1 cellular context compared by ENCODE assay signal in the genomic region with DNA sequence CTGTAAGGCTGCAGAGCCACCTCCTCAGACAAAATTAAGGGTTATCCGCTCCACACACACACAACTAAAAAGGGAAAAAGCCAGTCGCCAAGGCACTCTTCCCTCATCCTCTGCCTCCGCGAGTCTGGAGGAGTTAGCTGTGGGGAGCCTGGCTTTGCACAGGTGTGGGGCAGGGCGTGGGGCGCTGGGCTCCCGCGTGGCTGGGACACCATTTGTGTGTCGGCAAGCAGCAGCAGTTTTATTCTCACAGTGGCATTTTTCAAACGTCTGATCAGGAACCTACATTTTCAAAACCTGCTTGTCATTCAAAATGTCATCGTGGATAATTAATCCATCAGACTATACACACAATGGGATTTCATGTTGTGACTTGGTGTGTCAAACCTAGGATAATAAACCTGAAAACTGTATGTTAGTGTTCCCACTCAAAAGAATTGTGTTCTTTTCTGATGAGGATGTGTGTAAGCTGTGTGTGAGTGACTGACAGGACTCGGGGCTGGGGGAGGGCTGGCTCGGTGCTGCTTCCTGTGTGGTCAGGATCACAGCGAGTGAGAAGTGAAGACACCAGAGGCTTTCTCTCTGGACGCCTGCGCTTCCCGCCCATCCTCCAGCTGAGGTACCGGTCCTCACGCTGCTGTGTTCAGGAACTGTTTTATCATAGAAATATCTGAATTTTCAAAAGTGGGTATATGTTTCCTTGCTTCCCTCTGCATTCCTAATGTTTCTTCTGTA.
TF ChIP-seq lines count a peak whose summit lies in the region.

No MANE protein-coding gene starts in this region.

TF ChIP-seq in GM23338, 12 proteins besides CTCF, POLR2A, EP300 and RAD21 (continued from another document):
- TF ChIP-seq, protein P1, sequence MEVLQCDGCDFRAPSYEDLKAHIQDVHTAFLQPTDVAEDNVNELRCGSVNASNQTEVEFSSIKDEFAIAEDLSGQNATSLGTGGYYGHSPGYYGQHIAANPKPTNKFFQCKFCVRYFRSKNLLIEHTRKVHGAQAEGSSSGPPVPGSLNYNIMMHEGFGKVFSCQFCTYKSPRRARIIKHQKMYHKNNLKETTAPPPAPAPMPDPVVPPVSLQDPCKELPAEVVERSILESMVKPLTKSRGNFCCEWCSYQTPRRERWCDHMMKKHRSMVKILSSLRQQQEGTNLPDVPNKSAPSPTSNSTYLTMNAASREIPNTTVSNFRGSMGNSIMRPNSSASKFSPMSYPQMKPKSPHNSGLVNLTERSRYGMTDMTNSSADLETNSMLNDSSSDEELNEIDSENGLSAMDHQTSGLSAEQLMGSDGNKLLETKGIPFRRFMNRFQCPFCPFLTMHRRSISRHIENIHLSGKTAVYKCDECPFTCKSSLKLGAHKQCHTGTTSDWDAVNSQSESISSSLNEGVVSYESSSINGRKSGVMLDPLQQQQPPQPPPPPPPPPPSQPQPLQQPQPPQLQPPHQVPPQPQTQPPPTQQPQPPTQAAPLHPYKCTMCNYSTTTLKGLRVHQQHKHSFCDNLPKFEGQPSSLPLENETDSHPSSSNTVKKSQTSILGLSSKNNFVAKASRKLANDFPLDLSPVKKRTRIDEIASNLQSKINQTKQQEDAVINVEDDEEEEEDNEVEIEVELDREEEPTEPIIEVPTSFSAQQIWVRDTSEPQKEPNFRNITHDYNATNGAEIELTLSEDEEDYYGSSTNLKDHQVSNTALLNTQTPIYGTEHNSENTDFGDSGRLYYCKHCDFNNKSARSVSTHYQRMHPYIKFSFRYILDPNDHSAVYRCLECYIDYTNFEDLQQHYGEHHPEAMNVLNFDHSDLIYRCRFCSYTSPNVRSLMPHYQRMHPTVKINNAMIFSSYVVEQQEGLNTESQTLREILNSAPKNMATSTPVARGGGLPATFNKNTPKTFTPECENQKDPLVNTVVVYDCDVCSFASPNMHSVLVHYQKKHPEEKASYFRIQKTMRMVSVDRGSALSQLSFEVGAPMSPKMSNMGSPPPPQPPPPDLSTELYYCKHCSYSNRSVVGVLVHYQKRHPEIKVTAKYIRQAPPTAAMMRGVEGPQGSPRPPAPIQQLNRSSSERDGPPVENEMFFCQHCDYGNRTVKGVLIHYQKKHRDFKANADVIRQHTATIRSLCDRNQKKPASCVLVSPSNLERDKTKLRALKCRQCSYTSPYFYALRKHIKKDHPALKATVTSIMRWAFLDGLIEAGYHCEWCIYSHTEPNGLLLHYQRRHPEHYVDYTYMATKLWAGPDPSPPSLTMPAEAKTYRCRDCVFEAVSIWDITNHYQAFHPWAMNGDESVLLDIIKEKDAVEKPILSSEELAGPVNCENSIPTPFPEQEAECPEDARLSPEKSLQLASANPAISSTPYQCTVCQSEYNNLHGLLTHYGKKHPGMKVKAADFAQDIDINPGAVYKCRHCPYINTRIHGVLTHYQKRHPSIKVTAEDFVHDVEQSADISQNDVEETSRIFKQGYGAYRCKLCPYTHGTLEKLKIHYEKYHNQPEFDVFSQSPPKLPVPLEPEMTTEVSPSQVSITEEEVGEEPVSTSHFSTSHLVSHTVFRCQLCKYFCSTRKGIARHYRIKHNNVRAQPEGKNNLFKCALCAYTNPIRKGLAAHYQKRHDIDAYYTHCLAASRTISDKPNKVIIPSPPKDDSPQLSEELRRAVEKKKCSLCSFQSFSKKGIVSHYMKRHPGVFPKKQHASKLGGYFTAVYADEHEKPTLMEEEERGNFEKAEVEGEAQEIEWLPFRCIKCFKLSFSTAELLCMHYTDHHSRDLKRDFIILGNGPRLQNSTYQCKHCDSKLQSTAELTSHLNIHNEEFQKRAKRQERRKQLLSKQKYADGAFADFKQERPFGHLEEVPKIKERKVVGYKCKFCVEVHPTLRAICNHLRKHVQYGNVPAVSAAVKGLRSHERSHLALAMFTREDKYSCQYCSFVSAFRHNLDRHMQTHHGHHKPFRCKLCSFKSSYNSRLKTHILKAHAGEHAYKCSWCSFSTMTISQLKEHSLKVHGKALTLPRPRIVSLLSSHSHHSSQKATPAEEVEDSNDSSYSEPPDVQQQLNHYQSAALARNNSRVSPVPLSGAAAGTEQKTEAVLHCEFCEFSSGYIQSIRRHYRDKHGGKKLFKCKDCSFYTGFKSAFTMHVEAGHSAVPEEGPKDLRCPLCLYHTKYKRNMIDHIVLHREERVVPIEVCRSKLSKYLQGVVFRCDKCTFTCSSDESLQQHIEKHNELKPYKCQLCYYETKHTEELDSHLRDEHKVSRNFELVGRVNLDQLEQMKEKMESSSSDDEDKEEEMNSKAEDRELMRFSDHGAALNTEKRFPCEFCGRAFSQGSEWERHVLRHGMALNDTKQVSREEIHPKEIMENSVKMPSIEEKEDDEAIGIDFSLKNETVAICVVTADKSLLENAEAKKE (CRISPR knock-in tag; IDR thresholded peaks at IDR 0.05) = no peak
- TF ChIP-seq EZH2phosphoT487 (IDR thresholded peaks at IDR 0.05; ENCODE audit: unreplicated experiment) (no peak), STAT1 (IDR thresholded peaks at IDR 0.05; ENCODE audit: unreplicated experiment) (no peak)
